20 cellular contexts compared by ENCODE assay signal in the genomic region with DNA sequence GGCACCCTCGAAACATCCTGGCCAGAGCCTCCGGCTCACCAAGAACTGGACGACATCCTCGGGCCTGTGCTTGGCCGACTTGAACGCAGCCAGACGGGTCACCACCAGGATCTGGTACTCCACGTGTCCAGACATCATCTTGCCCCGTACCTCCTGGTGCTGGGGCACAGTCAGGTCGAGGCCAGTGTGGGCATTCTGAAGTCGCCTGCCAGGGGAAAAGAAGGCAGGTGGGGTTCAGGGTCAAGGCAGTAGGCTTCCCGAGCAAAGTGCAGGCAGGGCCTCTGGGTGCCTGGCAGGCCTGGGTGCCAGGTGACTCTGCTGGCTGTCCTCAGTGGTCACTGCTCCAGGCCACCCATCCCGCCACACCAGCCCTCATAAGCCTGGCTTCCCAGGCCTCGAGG. TPM values are rescaled to one million over a fixed set of nuclear protein-coding genes. Genes with fewer than 3 reads are reported as not detected.
DNase-seq lines count a peak whose midpoint lies in the region; ATAC-seq, FAIRE-seq and TF ChIP-seq lines count a peak whose summit lies in the region.
"Had no signal": no experiment of that assay in that cellular context is flagged by ENCODE, and none has a peak within 500 bp of the region (broad histone marks: within the 10 kb centered on the region; RNA-seq: fewer than 3 reads in every experiment).

No MANE protein-coding gene starts in this region.

- 0 out of 2 replicates have a peak overlapping the region, but pooled peaks have one; percentile 79 for H3K27ac ChIP-seq in BLaER1
- peak overlapping the region; percentile 26 to 34 for H3K27ac ChIP-seq in ascending aorta
- H3K27ac ChIP-seq in kidney (ENCODE audit: low read depth in 2 of 2, low read length in 2 of 2): no peak overlapping the region
- H3K27ac ChIP-seq in stomach smooth muscle (ENCODE audit: low read length): peak overlapping the region; percentile 99
- H3K27ac ChIP-seq: A549 had no signal

- H3K27me3 ChIP-seq in BLaER1 (no peaks in the 10 kb centered on the region), ascending aorta (no peaks in the 10 kb centered on the region), stomach smooth muscle (ENCODE audit: control insufficient read depth in 1 of 2, insufficient read depth in 2 of 2, low read length in 2 of 2) (no peaks in the 10 kb centered on the region)
- H3K27me3 ChIP-seq: BE2C had no signal

- intact Hi-C loops in ascending aorta (cut with DNase I) (loop anchor here (10.0 kb wide), 1 partner anchor 590 kb away; a partner anchor contains a TSS), kidney (cut with DNase I) (no loop called here)

- peaks cover 75% of the 10 kb centered on the region for H3K4me1 ChIP-seq in BLaER1
- peaks cover 25 to 43% of the 10 kb centered on the region in 2 donors for H3K4me1 ChIP-seq in ascending aorta
- peaks cover 16 to 34% of the 10 kb centered on the region in 2 donors for H3K4me1 ChIP-seq in kidney (ENCODE audit: control insufficient read depth in 1 of 2, insufficient read depth in 1 of 2, low read depth in 1 of 2, low read length in 2 of 2)
- peaks cover 79% of the 10 kb centered on the region for H3K4me1 ChIP-seq in stomach smooth muscle (ENCODE audit: control insufficient read depth, insufficient read depth, low read length)

- H3K4me3 ChIP-seq in BLaER1 (no peak overlapping the region), ascending aorta (no peak overlapping the region), kidney (ENCODE audit: low read length in 2 of 2) (no peak overlapping the region), stomach smooth muscle (ENCODE audit: low read length in 2 of 2) (no peak overlapping the region)
- H3K4me3 ChIP-seq: A549 had no signal

- FAIRE-seq in kidney (lab: Jason Lieb, UNC): no peak
- FAIRE-seq: A549, GM12892, GM19239, HepG2, HTR-8/SVneo had no signal

- peaks cover 29% of the 10 kb centered on the region for H4K20me1 ChIP-seq in BLaER1

- H3K4me2 ChIP-seq in BLaER1: no peak overlapping the region
- H3K4me2 ChIP-seq: A549 had no signal

- TF ChIP-seq CTCF in ascending aorta (IDR thresholded peaks at IDR 0.05) (no peak), kidney (IDR thresholded peaks at IDR 0.05; ENCODE audit: borderline replicate concordance, extremely low read depth, insufficient read depth) (no peak)

- no peaks in the 10 kb centered on the region for H3K9me3 ChIP-seq in BLaER1
- H3K9me3 ChIP-seq in ascending aorta: no peaks in the 10 kb centered on the region
- H3K9me3 ChIP-seq in kidney (ENCODE audit: control insufficient read depth in 1 of 2, low read length in 2 of 2): no peaks in the 10 kb centered on the region
- H3K9me3 ChIP-seq in stomach smooth muscle (ENCODE audit: control insufficient read depth in 2 of 2, low read length in 2 of 2): no peaks in the 10 kb centered on the region
- H3K9me3 ChIP-seq: A549, BE2C, Caco-2 had no signal

- H3K36me3 ChIP-seq in BLaER1 (peaks cover 38% of the 10 kb centered on the region), ascending aorta (peaks cover 28 to 42% of the 10 kb centered on the region in 2 donors), kidney (ENCODE audit: control insufficient read depth in 1 of 2, insufficient read depth in 2 of 2, low read length in 2 of 2) (peaks cover 9 to 20% of the 10 kb centered on the region in 2 donors), stomach smooth muscle (ENCODE audit: control insufficient read depth in 2 of 2, insufficient read depth in 2 of 2, low read length in 2 of 2) (peaks cover 16 to 29% of the 10 kb centered on the region in 2 donors)
- H3K36me3 ChIP-seq: BE2C had no signal

- no peak overlapping the region for H3K9ac ChIP-seq in BLaER1
- no peak overlapping the region for H3K9ac ChIP-seq in kidney (ENCODE audit: low read length in 2 of 2)
- no peak overlapping the region for H3K9ac ChIP-seq in stomach smooth muscle (ENCODE audit: low read length in 2 of 2)

- DNase-seq in ascending aorta (ENCODE audit: low spot score in 2 of 2) (no peak), kidney (peak; percentile 57), NCI-H69 (lab: John Stamatoyannopoulos, UW) (no peak), NCI-H526 (lab: John Stamatoyannopoulos, UW) (no peak)
- DNase-seq: BE2C; Caco-2; CD8-positive, alpha-beta T cell; DND-41; GDM1; HCEC 1CT; HFFc6 had no signal

- ATAC-seq in HG02571 (IDR thresholded peaks at IDR 0.05; ENCODE audit: unreplicated experiment): no peak
- ATAC-seq: A549; CD8-positive, alpha-beta T cell; HepG2 had no signal

RNA-seq across cellular contexts. Expression of a gene that starts 5.6 kb away (rescaled TPM):
- total RNA-seq in ascending aorta: 40.0 TPM
- 35.5 TPM for total RNA-seq in kidney
- polyA plus RNA-seq in kidney (ENCODE audit: insufficient read depth, low read depth, low replicate concordance): 37.5 TPM

RNA-seq across cellular contexts. Expression of a gene that starts 21.6 kb away (rescaled TPM):
- total RNA-seq in ascending aorta (11.6 TPM), kidney (12.5 TPM)
- 1.8 TPM for polyA plus RNA-seq in kidney (ENCODE audit: insufficient read depth, low read depth, low replicate concordance)
- polyA plus RNA-seq: CD14-positive monocyte had no signal

Comparison
In these comparisons a context has a peak if more than half of its experiments do, and no peak if none do; other contexts are left out.
1. H3K27ac ChIP-seq: peak in BLaER1 (single experiment), ascending aorta (2 of 2) and stomach smooth muscle (single experiment); none in kidney (0 of 2).